26 cellular contexts compared by ENCODE assay signal in genomic region chr20:11232249-11232648, GRCh38.
"Had no signal": no experiment of that assay in that cellular context is flagged by ENCODE, and none has a peak within 500 bp of the region (broad histone marks: within the 10 kb centered on the region; RNA-seq: fewer than 3 reads in every experiment).

No MANE protein-coding gene starts in this region.

- H3K27ac ChIP-seq: brain microvascular endothelial cell, Peyer's patch, RWPE1, SJCRH30 had no signal

- ATAC-seq: activated CD4-positive, CD25-positive, alpha-beta regulatory T cell treated with anti-CD3 and anti-CD28 coated beads, Interleukin-2, amount 50 U/mL, for 24 hours; activated CD8-positive, alpha-beta T cell treated with anti-CD3 and anti-CD28 coated beads for 36 hours; activated T-cell treated with anti-CD3 and anti-CD28 coated beads, Interleukin-2, amount 50 U/mL, for 72 hours; SK-N-SH treated with all-trans-retinoic acid at 6 μM for 48 hours had no signal

- H3K9me3 ChIP-seq: MG63, Peyer's patch, SJCRH30 had no signal

- H3K36me3 ChIP-seq: brain microvascular endothelial cell, MG63, Peyer's patch, SJCRH30 had no signal

- H3K4me1 ChIP-seq: Peyer's patch had no signal

- H3K27me3 ChIP-seq: brain microvascular endothelial cell, MG63, Peyer's patch, SJCRH30 had no signal

- DNase-seq: activated CD4-positive, alpha-beta T cell treated with anti-CD3 and anti-CD28 coated beads for 4 hours; activated CD8-positive, alpha-beta memory T cell treated with anti-CD3 and anti-CD28 coated beads, Interleukin-2, amount 50 U/mL, for 4 hours; activated CD8-positive, alpha-beta T cell treated with anti-CD3 and anti-CD28 coated beads for 36 hours; activated gamma-delta T cell treated with Interleukin-2 at 50 U/mL for 16 hours; activated naive CD4-positive, alpha-beta T cell treated with anti-CD3 and anti-CD28 coated beads, Interleukin-2, amount 10 ng/mL, durations not matched to agents 7 days and 5 days; activated naive CD8-positive, alpha-beta T cell treated with anti-CD3 and anti-CD28 coated beads for 36 hours; activated T-cell treated with anti-CD3 and anti-CD28 coated beads, Interleukin-2, amount 50 U/mL, for 72 hours; brain microvascular endothelial cell; MG63; MV-4-11; NCI-H1105 treated with DMSO at 0.1 percent for 48 hours; NCI-H1436 treated with DMSO at 0.1 percent for 48 hours; NCI-H187; NCI-H2081; NCI-H2171; NCI-H226; NCI-H526; NCI-H774; NK-92 treated with Interleukin-12 subunit alpha and Interleukin-12 subunit beta, amount 100 ng/mL, for 24 hours; Peyer's patch; Right ventricle myocardium superior; SJCRH30; SW 1271 had no signal

- H3K4me3 ChIP-seq: MG63, Peyer's patch, SJCRH30 had no signal
